ENCODE assay signal across 40 cellular contexts in the genomic region with DNA sequence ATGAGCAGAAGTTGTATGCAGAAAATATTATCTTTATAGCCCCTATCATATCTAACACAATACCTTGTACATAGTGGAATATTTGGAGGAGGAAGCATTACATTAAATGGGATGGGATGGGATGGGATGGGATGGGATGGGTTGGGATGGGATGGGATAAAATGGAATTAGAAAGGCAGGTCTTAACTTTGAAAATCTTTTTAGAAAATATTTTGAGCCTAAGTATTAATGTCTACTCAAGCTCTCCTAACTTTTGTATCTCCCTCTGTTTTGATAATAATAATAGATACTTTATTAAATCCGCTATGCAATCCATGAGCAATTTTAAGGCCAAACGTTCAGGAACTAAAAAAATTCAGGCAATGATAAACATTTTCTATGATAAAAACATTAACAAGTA. TPM values are rescaled to one million over a fixed set of nuclear protein-coding genes. Genes with fewer than 3 reads are reported as not detected.
"Had no signal": no experiment of that assay in that cellular context is flagged by ENCODE, and none has a peak within 500 bp of the region (broad histone marks: within the 10 kb centered on the region; RNA-seq: fewer than 3 reads in every experiment).

No MANE protein-coding gene starts in this region.

- H3K27me3 ChIP-seq: ascending aorta, body of pancreas, brain microvascular endothelial cell, breast epithelium, cardiac muscle cell had no signal

- H3K4me3 ChIP-seq: adrenal gland, ascending aorta, body of pancreas, breast epithelium, cardiac muscle cell had no signal

- H3K4me1 ChIP-seq: adrenal gland, ascending aorta, body of pancreas, breast epithelium had no signal

- H3K27ac ChIP-seq: adrenal gland, ascending aorta, body of pancreas, brain microvascular endothelial cell, breast epithelium, cardiac muscle cell had no signal

- ATAC-seq: activated naive CD4-positive, alpha-beta T cell treated with anti-CD3 and anti-CD28 coated beads, Interleukin-2, amount 50 U/mL, for 72 hours; activated naive CD8-positive, alpha-beta T cell treated with anti-CD3 and anti-CD28 coated beads, Interleukin-2, amount 50 U/mL, for 24 hours; activated T-cell treated with anti-CD3 and anti-CD28 coated beads, Interleukin-2, amount 50 U/mL, for 4 hours; activated T-cell treated with anti-CD3 and anti-CD28 coated beads, Interleukin-2, amount 50 U/mL, for 72 hours; activated T-helper 17 cell treated with anti-CD3 and anti-CD28 coated beads, Interleukin-2, amount 50 U/mL, for 72 hours; body of pancreas had no signal

- H3K9me3 Mint-ChIP-seq: activated naive CD4-positive, alpha-beta T cell treated with anti-CD3 and anti-CD28 coated beads for 36 hours; activated naive CD4-positive, alpha-beta T cell treated with anti-CD3 and anti-CD28 coated beads, Interleukin-2, amount 50 U/mL, for 24 hours; activated naive CD8-positive, alpha-beta T cell treated with anti-CD3 and anti-CD28 coated beads for 36 hours; activated naive CD8-positive, alpha-beta T cell treated with anti-CD3 and anti-CD28 coated beads, Interleukin-2, amount 50 U/mL, for 24 hours; activated T-cell treated with anti-CD3 and anti-CD28 coated beads, Interleukin-2, amount 50 U/mL, for 24 hours; activated T-cell treated with anti-CD3 and anti-CD28 coated beads, Interleukin-2, amount 50 U/mL, for 4 hours; activated T-cell treated with anti-CD3 and anti-CD28 coated beads, Interleukin-2, amount 50 U/mL, for 72 hours; activated T-helper 1 cell treated with anti-CD3 and anti-CD28 coated beads, Interleukin-12 subunit alpha, Interleukin-12 subunit beta, Interleukin-2, Interleukin-4 antibody, amounts not matched to agents 30 ng/mL and 10 ng/mL and 1 ng/mL, durations not matched to agents 14 hours and 24 hours and 36 hours; activated T-helper 17 cell treated with anti-CD3 and anti-CD28 coated beads, Interleukin-2, amount 50 U/mL, for 72 hours; activated T-helper 2 cell treated with anti-CD3 and anti-CD28 coated beads, Interferon-gamma antibody, Interleukin-2, Interleukin-4, amounts not matched to agents 10 μg/mL and 5 μg/mL and 100 μg/mL, durations not matched to agents 14 hours and 24 hours and 36 hours; central memory CD8-positive, alpha-beta T cell had no signal

- H3K36me3 ChIP-seq: adrenal gland, ascending aorta, brain microvascular endothelial cell, breast epithelium, cardiac muscle cell had no signal

- H3K9me3 ChIP-seq: adrenal gland, ascending aorta, body of pancreas, breast epithelium had no signal

- H3K4me1 Mint-ChIP-seq: activated T-helper 17 cell treated with anti-CD3 and anti-CD28 coated beads, Interleukin-2, amount 50 U/mL, for 72 hours had no signal

- H3K36me3 Mint-ChIP-seq: activated naive CD4-positive, alpha-beta T cell treated with anti-CD3 and anti-CD28 coated beads, Interleukin-2, amount 50 U/mL, for 24 hours; activated naive CD4-positive, alpha-beta T cell treated with anti-CD3 and anti-CD28 coated beads, Interleukin-2, amount 50 U/mL, for 72 hours; activated naive CD8-positive, alpha-beta T cell; activated naive CD8-positive, alpha-beta T cell treated with anti-CD3 and anti-CD28 coated beads for 36 hours; brain had no signal

- FAIRE-seq: astrocyte, bronchial epithelial cell had no signal

- H3K27me3 Mint-ChIP-seq: activated naive CD4-positive, alpha-beta T cell treated with anti-CD3 and anti-CD28 coated beads, Interleukin-2, amount 50 U/mL, for 24 hours; activated naive CD8-positive, alpha-beta T cell; activated naive CD8-positive, alpha-beta T cell treated with anti-CD3 and anti-CD28 coated beads for 36 hours; activated naive CD8-positive, alpha-beta T cell treated with anti-CD3 and anti-CD28 coated beads, Interleukin-2, amount 10 ng/mL, durations not matched to agents 7 days and 5 days; activated naive CD8-positive, alpha-beta T cell treated with anti-CD3 and anti-CD28 coated beads, Interleukin-2, amount 50 U/mL, for 24 hours; activated T-cell treated with anti-CD3 and anti-CD28 coated beads, Interleukin-2, amount 50 U/mL, for 24 hours; central memory CD8-positive, alpha-beta T cell had no signal

- H3K4me3 Mint-ChIP-seq: activated naive CD4-positive, alpha-beta T cell treated with anti-CD3 and anti-CD28 coated beads for 36 hours; activated naive CD4-positive, alpha-beta T cell treated with anti-CD3 and anti-CD28 coated beads, Interleukin-2, amount 10 ng/mL, durations not matched to agents 7 days and 5 days; activated naive CD4-positive, alpha-beta T cell treated with anti-CD3 and anti-CD28 coated beads, Interleukin-2, amount 50 U/mL, for 24 hours; activated naive CD8-positive, alpha-beta T cell; activated naive CD8-positive, alpha-beta T cell treated with anti-CD3 and anti-CD28 coated beads for 36 hours; activated naive CD8-positive, alpha-beta T cell treated with anti-CD3 and anti-CD28 coated beads, Interleukin-2, amount 10 ng/mL, durations not matched to agents 7 days and 5 days; activated naive CD8-positive, alpha-beta T cell treated with anti-CD3 and anti-CD28 coated beads, Interleukin-2, amount 50 U/mL, for 24 hours; activated T-cell treated with anti-CD3 and anti-CD28 coated beads, Interleukin-2, amount 50 U/mL, for 24 hours; activated T-cell treated with anti-CD3 and anti-CD28 coated beads, Interleukin-2, amount 50 U/mL, for 4 hours; activated T-cell treated with anti-CD3 and anti-CD28 coated beads, Interleukin-2, amount 50 U/mL, for 72 hours; activated T-helper 1 cell treated with anti-CD3 and anti-CD28 coated beads, Interleukin-12 subunit alpha, Interleukin-12 subunit beta, Interleukin-2, Interleukin-4 antibody, amounts not matched to agents 30 ng/mL and 10 ng/mL and 1 ng/mL, durations not matched to agents 14 hours and 24 hours and 36 hours; activated T-helper 17 cell treated with anti-CD3 and anti-CD28 coated beads, Interleukin-2, amount 50 U/mL, for 72 hours; brain; central memory CD8-positive, alpha-beta T cell had no signal

- H3K27ac Mint-ChIP-seq: activated naive CD4-positive, alpha-beta T cell treated with anti-CD3 and anti-CD28 coated beads for 36 hours; activated naive CD4-positive, alpha-beta T cell treated with anti-CD3 and anti-CD28 coated beads, Interleukin-2, amount 10 ng/mL, durations not matched to agents 7 days and 5 days; activated naive CD4-positive, alpha-beta T cell treated with anti-CD3 and anti-CD28 coated beads, Interleukin-2, amount 50 U/mL, for 24 hours; activated naive CD4-positive, alpha-beta T cell treated with anti-CD3 and anti-CD28 coated beads, Interleukin-2, amount 50 U/mL, for 72 hours; activated naive CD8-positive, alpha-beta T cell; activated naive CD8-positive, alpha-beta T cell treated with anti-CD3 and anti-CD28 coated beads for 36 hours; activated naive CD8-positive, alpha-beta T cell treated with anti-CD3 and anti-CD28 coated beads, Interleukin-2, amount 10 ng/mL, durations not matched to agents 7 days and 5 days; activated naive CD8-positive, alpha-beta T cell treated with anti-CD3 and anti-CD28 coated beads, Interleukin-2, amount 50 U/mL, for 24 hours; activated T-cell treated with anti-CD3 and anti-CD28 coated beads, Interleukin-2, amount 50 U/mL, for 24 hours; activated T-cell treated with anti-CD3 and anti-CD28 coated beads, Interleukin-2, amount 50 U/mL, for 72 hours; activated T-helper 1 cell treated with anti-CD3 and anti-CD28 coated beads, Interleukin-12 subunit alpha, Interleukin-12 subunit beta, Interleukin-2, Interleukin-4 antibody, amounts not matched to agents 30 ng/mL and 10 ng/mL and 1 ng/mL, durations not matched to agents 14 hours and 24 hours and 36 hours; activated T-helper 17 cell treated with anti-CD3 and anti-CD28 coated beads, Interleukin-2, amount 50 U/mL, for 72 hours; activated T-helper 2 cell treated with anti-CD3 and anti-CD28 coated beads, Interferon-gamma antibody, Interleukin-2, Interleukin-4, amounts not matched to agents 10 μg/mL and 5 μg/mL and 100 μg/mL, durations not matched to agents 14 hours and 24 hours and 36 hours; brain had no signal

- DNase-seq: activated effector memory CD4-positive, alpha-beta T cell treated with anti-CD3 and anti-CD28 coated beads, Interleukin-2, amount 50 U/mL, for 16 hours; activated effector memory CD4-positive, alpha-beta T cell treated with Interleukin-2 at 50 U/mL for 16 hours; activated gamma-delta T cell; activated gamma-delta T cell treated with Interleukin-2 at 50 U/mL for 16 hours; activated naive CD4-positive, alpha-beta T cell; activated naive CD4-positive, alpha-beta T cell treated with anti-CD3 and anti-CD28 coated beads for 36 hours; activated naive CD4-positive, alpha-beta T cell treated with anti-CD3 and anti-CD28 coated beads, Interleukin-2, amount 10 ng/mL, durations not matched to agents 7 days and 5 days; activated naive CD4-positive, alpha-beta T cell treated with anti-CD3 and anti-CD28 coated beads, Interleukin-2, amount 50 U/mL, for 16 hours; activated naive CD4-positive, alpha-beta T cell treated with Interleukin-2 at 50 U/mL for 16 hours; activated naive CD8-positive, alpha-beta T cell treated with anti-CD3 and anti-CD28 coated beads for 36 hours; activated naive CD8-positive, alpha-beta T cell treated with anti-CD3 and anti-CD28 coated beads, Interleukin-2, amount 10 ng/mL, durations not matched to agents 7 days and 5 days; activated naive CD8-positive, alpha-beta T cell treated with anti-CD3 and anti-CD28 coated beads, Interleukin-2, amount 50 U/mL, for 24 hours; activated T-cell treated with anti-CD3 and anti-CD28 coated beads, Interleukin-2, amount 50 U/mL, for 24 hours; activated T-cell treated with anti-CD3 and anti-CD28 coated beads, Interleukin-2, amount 50 U/mL, for 4 hours; activated T-cell treated with anti-CD3 and anti-CD28 coated beads, Interleukin-2, amount 50 U/mL, for 48 hours; activated T-cell treated with anti-CD3 and anti-CD28 coated beads, Interleukin-2, amount 50 U/mL, for 72 hours; adrenal gland; amniotic stem cell; amygdala; anterior cingulate cortex; aorta; body of pancreas; brain microvascular endothelial cell; caudate nucleus; central memory CD4-positive, alpha-beta T cell; cerebellar nuclear complex had no signal

RNA-seq across cellular contexts. Expression of a gene that starts 35.7 kb away (rescaled TPM):
- total RNA-seq: activated T-helper 17 cell treated with anti-CD3 and anti-CD28 coated beads, Interleukin-2, amount 50 U/mL, for 72 hours; ascending aorta; astrocyte; bronchial epithelial cell; cardiac muscle cell; chondrocyte had no signal
- polyA plus RNA-seq: cardiac muscle cell had no signal
